Comparison of ENCODE assay signal across 8 cellular contexts in genomic region chr11:209275-210121, GRCh38. TPM values are rescaled to one million over a fixed set of nuclear protein-coding genes. Genes with fewer than 3 reads are reported as not detected.
DNase-seq lines count a peak whose midpoint lies in the region; ATAC-seq and TF ChIP-seq lines count a peak whose summit lies in the region.

No MANE protein-coding gene starts in this region.

- no peaks in the 10 kb centered on the region for H3K4me1 ChIP-seq in HEK293 (ENCODE audit: control insufficient read depth, insufficient read depth, low read length)
- H3K4me1 ChIP-seq in right atrium auricular region: peaks cover 0 to 45% of the 10 kb centered on the region in 2 donors

- DNase-seq in right atrium auricular region (ENCODE audit: low spot score) (no peak), NK-92 (lab: John Stamatoyannopoulos, UW; ENCODE audit: unreplicated experiment) (no peak), NCI-H187 treated with DMSO at 0.1 percent for 48 hours (lab: John Stamatoyannopoulos, UW) (no peak), mucosa of gallbladder (ENCODE audit: low spot score) (no peak)

- peak overlapping the region; percentile 4; the same call in 1 of the 2 replicates for H3K27ac ChIP-seq in HEK293 (ENCODE audit: extremely low read depth, low read depth, low read length)
- peak overlapping the region; percentile 96 for H3K27ac ChIP-seq in VCaP
- peak overlapping the region; percentile 95 to 99 for H3K27ac ChIP-seq in right atrium auricular region
- peak overlapping the region; percentile 87 to 99 (median 97) for H3K27ac ChIP-seq in skin epidermis

- H3K36me3 ChIP-seq in HEK293 (ENCODE audit: control insufficient read depth in 2 of 2, insufficient read depth in 1 of 2, low read length in 2 of 2) (peaks cover 0 to 70% of the 10 kb centered on the region in 2 experiments; a peak in 1 of 3 replicates), right atrium auricular region (peaks cover 62% of the 10 kb centered on the region)

- no peak for ATAC-seq in HG03025 (IDR thresholded peaks at IDR 0.05; ENCODE audit: low FRiP score, unreplicated experiment)

- no peaks in the 10 kb centered on the region for H3K27me3 ChIP-seq in right atrium auricular region

- POLR2A ChIA-PET in HEK293 (lab: Yijun Ruan, JAX): interaction anchor here (1.0 to 1.1 kb wide), 2 partner anchors 8 to 26 kb away, joined by 3 to 4 read pairs; no protein-coding TSS in a partner anchor

- H3K4me3 ChIP-seq in HEK293 (ENCODE audit: low read depth, low read length): peak overlapping the region; percentile 83
- peak overlapping the region; percentile 95 to 98 for H3K4me3 ChIP-seq in right atrium auricular region
- peak overlapping the region; percentile 66 to 99 (median 94) for H3K4me3 ChIP-seq in skin epidermis

- TF ChIP-seq CTCF in HEK293 (tag by site-specific recombination; IDR thresholded peaks at IDR 0.05) (no peak), VCaP (conservative IDR thresholded peaks at IDR 0.05) (no peak), right atrium auricular region (IDR thresholded peaks at IDR 0.05) (no peak)

- CTCF ChIA-PET in HEK293 (lab: Yijun Ruan, JAX): interaction anchor here (0.6 to 1.3 kb wide), 3 partner anchors 20 to 49 kb away, joined by 4 to 9 read pairs (median 5); no protein-coding TSS in a partner anchor

- H3K9me3 ChIP-seq in HEK293 (ENCODE audit: control insufficient read depth, insufficient read depth, low read depth, low read length) (no peaks in the 10 kb centered on the region), right atrium auricular region (no peaks in the 10 kb centered on the region)

TF ChIP-seq in HEK293, 187 proteins besides CTCF, POLR2A, EP300 and RAD21:
- TF ChIP-seq ZNF548 (tag by site-specific recombination; IDR thresholded peaks at IDR 0.05): no peak

RNA-seq across cellular contexts. Expression of gene RIC8A, which starts 2.0 kb away (rescaled TPM):
- total RNA-seq in right atrium auricular region (100 to 1,000 TPM in 1 of 2 donors, 10 to 100 TPM in 1; 68.0 to 101 TPM), mucosa of gallbladder (109 TPM)

RNA-seq across cellular contexts. Expression of gene BET1L, which starts 2.3 kb away (rescaled TPM):
- total RNA-seq in right atrium auricular region: 10 to 100 TPM; 20.7 to 25.9 TPM
- total RNA-seq in mucosa of gallbladder: 60.5 TPM

RNA-seq across cellular contexts. Expression of gene SCGB1C1, which starts 16.6 kb away (rescaled TPM):
- not detected for total RNA-seq in right atrium auricular region
- not detected for total RNA-seq in mucosa of gallbladder

RNA-seq across cellular contexts. Expression of gene SIRT3, which starts 26.6 kb away (rescaled TPM):
- total RNA-seq in right atrium auricular region (10 to 100 TPM; 18.3 to 31.4 TPM), mucosa of gallbladder (19.0 TPM)

RNA-seq across cellular contexts. Expression of gene PSMD13, which starts 27.3 kb away (rescaled TPM):
- total RNA-seq in right atrium auricular region (10 to 100 TPM; 75.3 to 80.3 TPM), mucosa of gallbladder (78.5 TPM)

Comparison
In these comparisons a context has a peak if more than half of its experiments do, and no peak if none do; other contexts are left out.
1. H3K27ac ChIP-seq: peak in every context shown above with its lines; median percentile 97 in right atrium auricular region; 97 in skin epidermis; 96 in VCaP; 4 in HEK293.